In the genomic region with DNA sequence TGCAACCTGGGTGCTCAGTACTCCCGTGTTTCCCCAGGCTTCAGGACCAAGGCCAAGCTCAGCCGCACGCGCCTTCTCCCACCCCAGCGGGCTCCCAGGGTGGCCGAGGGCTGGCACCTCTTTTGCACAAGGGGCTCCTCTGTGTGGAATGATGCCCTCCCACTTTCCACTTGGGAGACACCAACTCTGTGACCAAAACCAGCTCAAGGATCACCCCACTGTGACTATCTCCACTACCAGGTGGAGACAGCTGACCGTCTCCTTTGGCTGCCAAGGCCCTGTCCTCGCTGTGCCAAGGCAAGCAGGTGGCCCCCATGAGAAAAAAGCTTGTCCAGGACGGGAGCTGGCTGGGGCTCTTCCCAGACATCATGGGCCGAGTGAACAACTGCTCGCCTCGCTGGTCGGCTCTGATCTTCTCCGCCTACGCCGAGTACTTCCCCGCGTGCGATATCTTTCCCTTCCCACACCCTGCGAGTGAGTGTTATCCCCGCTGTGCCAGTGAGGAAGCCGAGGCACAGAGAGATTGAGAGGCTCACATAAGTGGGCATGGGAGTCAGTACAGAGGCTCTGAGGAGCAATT, we compare ENCODE assay signal across 26 cellular contexts.
"Had no signal": no experiment of that assay in that cellular context is flagged by ENCODE, and none has a peak within 500 bp of the region (broad histone marks: within the 10 kb centered on the region; RNA-seq: fewer than 3 reads in every experiment).

No MANE protein-coding gene starts in this region.

- H3K4me3 ChIP-seq: ascending aorta, esophagus muscularis mucosa, gastroesophageal sphincter, heart right ventricle, skin epidermis, tibial nerve, uterus had no signal

- H3K27me3 ChIP-seq: ascending aorta, esophagus muscularis mucosa, gastroesophageal sphincter, neutrophil, tibial nerve, uterus had no signal

- ATAC-seq: activated CD4-positive, alpha-beta T cell treated with anti-CD3 and anti-CD28 coated beads for 36 hours; activated CD8-positive, alpha-beta memory T cell treated with anti-CD3 and anti-CD28 coated beads, Interleukin-2, amount 10 ng/mL, durations not matched to agents 7 days and 5 days; activated naive CD8-positive, alpha-beta T cell treated with anti-CD3 and anti-CD28 coated beads, Interleukin-2, amount 50 U/mL, for 24 hours; gastroesophageal sphincter; natural killer cell had no signal

- H3K4me1 ChIP-seq: ascending aorta, esophagus muscularis mucosa, gastroesophageal sphincter, uterus had no signal

- H3K36me3 Mint-ChIP-seq: activated CD8-positive, alpha-beta memory T cell treated with anti-CD3 and anti-CD28 coated beads, Interleukin-2, amount 10 ng/mL, durations not matched to agents 7 days and 5 days; natural killer cell had no signal

- H3K9me3 ChIP-seq: ascending aorta, esophagus muscularis mucosa, gastroesophageal sphincter, heart right ventricle, neutrophil, tibial nerve, uterus had no signal

- H3K27ac ChIP-seq: ascending aorta, esophagus muscularis mucosa, gastroesophageal sphincter, heart right ventricle, neutrophil, skin epidermis, tibial nerve, uterus had no signal

- H3K4me3 Mint-ChIP-seq: activated CD4-positive, alpha-beta memory T cell treated with anti-CD3 and anti-CD28 coated beads, Interleukin-2, amount 10 ng/mL, durations not matched to agents 7 days and 5 days; activated CD4-positive, alpha-beta T cell treated with anti-CD3 and anti-CD28 coated beads for 36 hours; activated CD8-positive, alpha-beta memory T cell treated with anti-CD3 and anti-CD28 coated beads, Interleukin-2, amount 10 ng/mL, durations not matched to agents 7 days and 5 days; activated naive CD8-positive, alpha-beta T cell treated with anti-CD3 and anti-CD28 coated beads, Interleukin-2, amount 50 U/mL, for 24 hours; natural killer cell; stimulated activated naive CD8-positive, alpha-beta T cell treated with anti-CD3 and anti-CD28 coated beads, Interleukin-15, Interleukin-2, amounts not matched to agents 100 ng/mL and 50 ng/mL, for 24 hours had no signal

- H3K27me3 Mint-ChIP-seq: activated CD4-positive, alpha-beta memory T cell treated with anti-CD3 and anti-CD28 coated beads, Interleukin-2, amount 10 ng/mL, durations not matched to agents 7 days and 5 days; activated CD8-positive, alpha-beta memory T cell treated with anti-CD3 and anti-CD28 coated beads, Interleukin-2, amount 10 ng/mL, durations not matched to agents 7 days and 5 days; activated naive CD8-positive, alpha-beta T cell treated with anti-CD3 and anti-CD28 coated beads, Interleukin-2, amount 50 U/mL, for 24 hours; stimulated activated naive CD8-positive, alpha-beta T cell treated with anti-CD3 and anti-CD28 coated beads, Interleukin-15, Interleukin-2, amounts not matched to agents 100 ng/mL and 50 ng/mL, for 24 hours had no signal

- H3K27ac Mint-ChIP-seq: activated CD4-positive, alpha-beta memory T cell treated with anti-CD3 and anti-CD28 coated beads, Interleukin-2, amount 10 ng/mL, durations not matched to agents 7 days and 5 days; activated CD4-positive, alpha-beta T cell treated with anti-CD3 and anti-CD28 coated beads for 36 hours; activated CD8-positive, alpha-beta memory T cell treated with anti-CD3 and anti-CD28 coated beads, Interleukin-2, amount 10 ng/mL, durations not matched to agents 7 days and 5 days; activated naive CD8-positive, alpha-beta T cell treated with anti-CD3 and anti-CD28 coated beads, Interleukin-2, amount 50 U/mL, for 24 hours; activated T-helper 2 cell treated with anti-CD3 and anti-CD28 coated beads, Interferon-gamma antibody, Interleukin-2, Interleukin-4, amounts not matched to agents 10 μg/mL and 5 μg/mL and 100 μg/mL, durations not matched to agents 14 hours and 24 hours and 36 hours; natural killer cell; stimulated activated naive CD8-positive, alpha-beta T cell treated with anti-CD3 and anti-CD28 coated beads, Interleukin-15, Interleukin-2, amounts not matched to agents 100 ng/mL and 50 ng/mL, for 24 hours had no signal

- H3K36me3 ChIP-seq: ascending aorta, esophagus muscularis mucosa, gastroesophageal sphincter, heart right ventricle, neutrophil, tibial nerve, uterus had no signal

- DNase-seq: activated CD4-positive, alpha-beta memory T cell treated with anti-CD3 and anti-CD28 coated beads, Interleukin-2, amount 10 ng/mL, durations not matched to agents 7 days and 5 days; activated CD4-positive, alpha-beta T cell treated with anti-CD3 and anti-CD28 coated beads for 36 hours; activated CD8-positive, alpha-beta memory T cell treated with anti-CD3 and anti-CD28 coated beads, Interleukin-2, amount 10 ng/mL, durations not matched to agents 7 days and 5 days; activated naive CD4-positive, alpha-beta T cell treated with Interleukin-2 at 50 U/mL for 16 hours; activated naive CD8-positive, alpha-beta T cell treated with anti-CD3 and anti-CD28 coated beads, Interleukin-2, amount 50 U/mL, for 24 hours; activated T-cell treated with anti-CD3 and anti-CD28 coated beads, Interleukin-2, amount 50 U/mL, for 1 hour; cerebellar nuclear complex; dermis blood vessel endothelial cell; effector memory CD4-positive, alpha-beta T cell; heart right ventricle; kidney glomerular epithelial cell; natural killer cell; retina; stimulated activated CD4-positive, alpha-beta T cell treated with anti-CD3 and anti-CD28 coated beads, Interleukin-15, amount 100 ng/mL, for 24 hours; stimulated activated CD4-positive, alpha-beta T cell treated with anti-CD3 and anti-CD28 coated beads, Interleukin-2, amount 100 ng/mL, for 48 hours; SW 1271; T-helper 2 cell; uterus had no signal

- H3K9me3 Mint-ChIP-seq: activated CD4-positive, alpha-beta memory T cell treated with anti-CD3 and anti-CD28 coated beads, Interleukin-2, amount 10 ng/mL, durations not matched to agents 7 days and 5 days; activated naive CD8-positive, alpha-beta T cell treated with anti-CD3 and anti-CD28 coated beads, Interleukin-2, amount 50 U/mL, for 24 hours; activated T-helper 2 cell treated with anti-CD3 and anti-CD28 coated beads, Interferon-gamma antibody, Interleukin-2, Interleukin-4, amounts not matched to agents 10 μg/mL and 5 μg/mL and 100 μg/mL, durations not matched to agents 14 hours and 24 hours and 36 hours; natural killer cell; stimulated activated naive CD8-positive, alpha-beta T cell treated with anti-CD3 and anti-CD28 coated beads, Interleukin-15, Interleukin-2, amounts not matched to agents 100 ng/mL and 50 ng/mL, for 24 hours had no signal

- H3K4me1 Mint-ChIP-seq: activated CD4-positive, alpha-beta memory T cell treated with anti-CD3 and anti-CD28 coated beads, Interleukin-2, amount 10 ng/mL, durations not matched to agents 7 days and 5 days; activated CD4-positive, alpha-beta T cell treated with anti-CD3 and anti-CD28 coated beads for 36 hours; activated CD8-positive, alpha-beta memory T cell treated with anti-CD3 and anti-CD28 coated beads, Interleukin-2, amount 10 ng/mL, durations not matched to agents 7 days and 5 days; activated naive CD8-positive, alpha-beta T cell treated with anti-CD3 and anti-CD28 coated beads, Interleukin-2, amount 50 U/mL, for 24 hours; natural killer cell had no signal
